ENCODE assay signal across 9 cellular contexts in genomic region chr15:40160689-40161688, GRCh38. TPM values are rescaled to one million over a fixed set of nuclear protein-coding genes. Genes with fewer than 3 reads are reported as not detected.
DNase-seq lines count a peak whose midpoint lies in the region; ATAC-seq, FAIRE-seq and TF ChIP-seq lines count a peak whose summit lies in the region.
"Had no signal": no experiment of that assay in that cellular context is flagged by ENCODE, and none has a peak within 500 bp of the region (broad histone marks: within the 10 kb centered on the region; RNA-seq: fewer than 3 reads in every experiment).

TSS of gene BUB1B (plus strand) at chr15:40161069. CDS start at chr15:40161221, 152 bp downstream.

- peak within 1 kb of the TSS; percentile 96 for H2AFZ ChIP-seq in keratinocyte (ENCODE audit: control insufficient read depth, low read length)

- H3K4me1 ChIP-seq in keratinocyte (ENCODE audit: control insufficient read depth, extremely low read depth, insufficient read depth, low read length): peaks cover 20% of the 10 kb centered on the region

- dilution Hi-C loops in keratinocyte (cut with MboI; ENCODE audit: extremely low pct_ligation_motif_present, low sequenced_read_pairs): no loop called here

- H3K36me3 Mint-ChIP-seq in activated B cell treated with CpG ODN at 0.5 μM for 24 hours (ENCODE audit: low read depth): no peaks in the 10 kb centered on the region
- H3K36me3 Mint-ChIP-seq in central memory CD8-positive, alpha-beta T cell (ENCODE audit: insufficient read depth): peaks cover 2% of the 10 kb centered on the region
- H3K36me3 Mint-ChIP-seq: activated naive CD4-positive, alpha-beta T cell treated with anti-CD3 and anti-CD28 coated beads, Interleukin-2, amount 50 U/mL, for 24 hours had no signal

- ATAC-seq in GM19035 (IDR thresholded peaks at IDR 0.05; ENCODE audit: unreplicated experiment) (peak; percentile 82), HG03280 (IDR thresholded peaks at IDR 0.05; ENCODE audit: unreplicated experiment) (peak; percentile 85), activated B cell treated with CpG ODN at 0.5 μM for 24 hours (ENCODE audit: low read depth) (peak; percentile 97)
- peak; percentile 97 for ATAC-seq in central memory CD8-positive, alpha-beta T cell (replicated peaks; ENCODE audit: extremely low read depth, poor library complexity, severe bottlenecking)

- peak within 1 kb of the TSS; percentile 70 for H3K27ac ChIP-seq in keratinocyte (ENCODE audit: control insufficient read depth, insufficient read depth, low read length)

- H3K4me3 Mint-ChIP-seq in activated B cell treated with CpG ODN at 0.5 μM for 24 hours: no peak within 1 kb of the TSS
- no peak within 1 kb of the TSS for H3K4me3 Mint-ChIP-seq in central memory CD8-positive, alpha-beta T cell
- H3K4me3 Mint-ChIP-seq: activated naive CD4-positive, alpha-beta T cell treated with anti-CD3 and anti-CD28 coated beads, Interleukin-2, amount 50 U/mL, for 24 hours had no signal

- H3K27ac Mint-ChIP-seq in activated B cell treated with CpG ODN at 0.5 μM for 24 hours: no peak within 1 kb of the TSS
- no peak within 1 kb of the TSS for H3K27ac Mint-ChIP-seq in central memory CD8-positive, alpha-beta T cell (ENCODE audit: low read depth)
- H3K27ac Mint-ChIP-seq: activated naive CD4-positive, alpha-beta T cell treated with anti-CD3 and anti-CD28 coated beads, Interleukin-2, amount 50 U/mL, for 24 hours had no signal

- H3K27me3 Mint-ChIP-seq in activated B cell treated with CpG ODN at 0.5 μM for 24 hours: no peaks in the 10 kb centered on the region
- no peaks in the 10 kb centered on the region for H3K27me3 Mint-ChIP-seq in central memory CD8-positive, alpha-beta T cell
- H3K27me3 Mint-ChIP-seq: activated naive CD4-positive, alpha-beta T cell treated with anti-CD3 and anti-CD28 coated beads, Interleukin-2, amount 50 U/mL, for 24 hours had no signal

- H3K9me3 ChIP-seq in keratinocyte (ENCODE audit: control insufficient read depth, low read depth, low read length): no peaks in the 10 kb centered on the region

- peak; percentile 60 for FAIRE-seq in keratinocyte (lab: Jason Lieb, UNC)

- POLR2A ChIA-PET in activated B cell treated with CpG ODN at 0.5 μM for 24 hours (lab: Charles Lee): interaction anchor here (0.6 to 3.0 kb wide), 7 partner anchors 45 to 284 kb away, joined by 3 to 23 read pairs (median 5); partner anchors contain the start of gene BMF

- peaks cover 10% of the 10 kb centered on the region for H3K4me1 Mint-ChIP-seq in activated B cell treated with CpG ODN at 0.5 μM for 24 hours
- no peaks in the 10 kb centered on the region for H3K4me1 Mint-ChIP-seq in central memory CD8-positive, alpha-beta T cell
- H3K4me1 Mint-ChIP-seq: activated naive CD4-positive, alpha-beta T cell treated with anti-CD3 and anti-CD28 coated beads, Interleukin-2, amount 50 U/mL, for 24 hours had no signal

- H3K36me3 ChIP-seq in keratinocyte (ENCODE audit: control insufficient read depth in 2 of 2, extremely low read depth in 1 of 2, insufficient read depth in 2 of 2, low read length in 2 of 2): peaks cover 0 to 6% of the 10 kb centered on the region in 2 experiments

- intact Hi-C loops in activated B cell treated with CpG ODN at 0.5 μM for 24 hours (cut with micrococcal nuclease): loop anchor here (1.0 to 2.0 kb wide), 5 partner anchors 54 to 646 kb away; partner anchors contain the start of genes DNAJC17, FSIP1, INAFM2 and ZFYVE19

- H3K4me3 ChIP-seq in keratinocyte (ENCODE audit: control insufficient read depth in 2 of 3, extremely low read depth in 1 of 3, insufficient read depth in 2 of 3, low read depth in 1 of 3, low read length in 3 of 3): peak within 1 kb of the TSS; percentile 77 to 90 (median 83)

- no peaks in the 10 kb centered on the region for H3K9me1 ChIP-seq in keratinocyte (ENCODE audit: control insufficient read depth, extremely low read depth, insufficient read depth, low read length)

- TF ChIP-seq CTCF in activated B cell treated with CpG ODN at 0.5 μM for 24 hours (IDR thresholded peaks at IDR 0.05) (no peak), keratinocyte (optimal IDR thresholded peaks at IDR 0.05 in 1 of 3, IDR thresholded peaks at IDR 0.05 in 1 of 3, conservative IDR thresholded peaks at IDR 0.05 in 1 of 3; ENCODE audit: extremely low read depth in 1 of 3, insufficient read depth in 2 of 3, low read length in 3 of 3) (no peak)

- no peaks in the 10 kb centered on the region for H3K9me3 Mint-ChIP-seq in activated B cell treated with CpG ODN at 0.5 μM for 24 hours
- H3K9me3 Mint-ChIP-seq in central memory CD8-positive, alpha-beta T cell: no peaks in the 10 kb centered on the region
- H3K9me3 Mint-ChIP-seq: activated naive CD4-positive, alpha-beta T cell treated with anti-CD3 and anti-CD28 coated beads, Interleukin-2, amount 50 U/mL, for 24 hours had no signal

- no peaks in the 10 kb centered on the region for H3K27me3 ChIP-seq in keratinocyte (ENCODE audit: control insufficient read depth, extremely low read depth, insufficient read depth, low read length)

- peak within 1 kb of the TSS; percentile 77 for H3K9ac ChIP-seq in keratinocyte (ENCODE audit: control insufficient read depth, extremely low read depth, insufficient read depth, low read length)

- H3K4me2 ChIP-seq in keratinocyte (ENCODE audit: control insufficient read depth, extremely low read depth, insufficient read depth, low read depth, low read length): peak within 1 kb of the TSS; percentile 93

- H3K79me2 ChIP-seq in keratinocyte (ENCODE audit: control insufficient read depth, insufficient read depth, low read length): peaks cover 38% of the 10 kb centered on the region

- CTCF ChIA-PET in activated B cell treated with CpG ODN at 0.5 μM for 24 hours (lab: Charles Lee): interaction anchor here (1.1 to 2.3 kb wide), 5 partner anchors 23 to 115 kb away, joined by 3 to 9 read pairs (median 4); no protein-coding TSS in a partner anchor

- H4K20me1 ChIP-seq in keratinocyte (ENCODE audit: control insufficient read depth, extremely low read depth, insufficient read depth, low read length): no peaks in the 10 kb centered on the region

- DNase-seq in AG20443 (ENCODE audit: low spot score) (peak; percentile 99), NCI-H345 treated with DMSO at 0.1 percent for 48 hours (lab: John Stamatoyannopoulos, UW; ENCODE audit: unreplicated experiment) (peak; percentile 81), activated B cell treated with CpG ODN at 0.5 μM for 24 hours (peak; percentile 88), keratinocyte (ENCODE audit: low read depth, low spot score) (peak; percentile 66)
- peak; percentile 89 to 90 for DNase-seq in central memory CD8-positive, alpha-beta T cell (ENCODE audit: low spot score in 2 of 2)
- DNase-seq in stimulated activated CD4-positive, alpha-beta T cell treated with anti-CD3 and anti-CD28 coated beads, Interleukin-12 subunit alpha, Interleukin-12 subunit beta, amount 100 ng/mL, for 48 hours (ENCODE audit: low read depth in 2 of 3, low spot score in 1 of 3): peak; percentile 85 to 93 (median 89)

RNA-seq across cellular contexts. Expression of gene BUB1B, which starts in this region (rescaled TPM):
- 3.9 and 4.2 TPM in 2 replicates for total RNA-seq in activated B cell treated with CpG ODN at 0.5 μM for 24 hours
- 3.3 to 19.7 TPM (median 9.3 TPM) in 3 replicates for polyA plus RNA-seq in keratinocyte
- 1.1 TPM for polyA plus RNA-seq in keratinocyte (2011; ENCODE audit: low read depth)
- 2.3 and 4.5 TPM in 2 replicates for polyA plus RNA-seq in keratinocyte (2011; cell fraction: cytosol; rRNA removed)
- polyA plus RNA-seq in keratinocyte (2011; cell fraction: nucleus; rRNA removed): 9.9 and 10.8 TPM in 2 replicates
- polyA plus RNA-seq in keratinocyte (2012; ENCODE audit: low replicate concordance): 0.27 and 8.8 TPM in 2 replicates
- polyA minus RNA-seq in keratinocyte: 1.7 to 11.2 TPM (median 9.2 TPM) in 3 replicates
- polyA minus RNA-seq in keratinocyte (2011; cell fraction: cytosol; rRNA and poly(A)+ RNA removed): 8.4 TPM
- 2.7 and 6.0 TPM in 2 replicates for polyA minus RNA-seq in keratinocyte (2011; cell fraction: nucleus; rRNA and poly(A)+ RNA removed)

Comparison
In these comparisons a context has a peak if more than half of its experiments do, and no peak if none do; other contexts are left out.
1. Peak in every context shown above with its lines: DNase-seq, ATAC-seq, H3K4me3 ChIP-seq and H3K27ac ChIP-seq.